Comparison of ENCODE assay signal across 1 cellular context in genomic region chr1:154222918-154223317, GRCh38.
TF ChIP-seq lines count a peak whose summit lies in the region.

No MANE protein-coding gene starts in this region.

TF ChIP-seq in neural cell, 6 proteins besides CTCF, POLR2A, EP300 and RAD21 (continued from another document):
- TF ChIP-seq REST (IDR thresholded peaks at IDR 0.05; ENCODE audit: borderline replicate concordance) = no peak
- no peak for TF ChIP-seq SMC3 (conservative IDR thresholded peaks at IDR 0.05; ENCODE audit: poor library complexity)
- TF ChIP-seq EZH2 (IDR thresholded peaks at IDR 0.05; ENCODE audit: borderline replicate concordance, insufficient read depth, low read length, poor library complexity, severe bottlenecking) = no peak
- no peak for TF ChIP-seq POLR2AphosphoS5 (IDR thresholded peaks at IDR 0.05)
- no peak for TF ChIP-seq TAF1 (IDR thresholded peaks at IDR 0.05; ENCODE audit: low read depth)
TF ChIP-seq in neural cell: peak in this region for 0.
